Comparison of ENCODE assay signal across 8 cellular contexts in the genomic region with DNA sequence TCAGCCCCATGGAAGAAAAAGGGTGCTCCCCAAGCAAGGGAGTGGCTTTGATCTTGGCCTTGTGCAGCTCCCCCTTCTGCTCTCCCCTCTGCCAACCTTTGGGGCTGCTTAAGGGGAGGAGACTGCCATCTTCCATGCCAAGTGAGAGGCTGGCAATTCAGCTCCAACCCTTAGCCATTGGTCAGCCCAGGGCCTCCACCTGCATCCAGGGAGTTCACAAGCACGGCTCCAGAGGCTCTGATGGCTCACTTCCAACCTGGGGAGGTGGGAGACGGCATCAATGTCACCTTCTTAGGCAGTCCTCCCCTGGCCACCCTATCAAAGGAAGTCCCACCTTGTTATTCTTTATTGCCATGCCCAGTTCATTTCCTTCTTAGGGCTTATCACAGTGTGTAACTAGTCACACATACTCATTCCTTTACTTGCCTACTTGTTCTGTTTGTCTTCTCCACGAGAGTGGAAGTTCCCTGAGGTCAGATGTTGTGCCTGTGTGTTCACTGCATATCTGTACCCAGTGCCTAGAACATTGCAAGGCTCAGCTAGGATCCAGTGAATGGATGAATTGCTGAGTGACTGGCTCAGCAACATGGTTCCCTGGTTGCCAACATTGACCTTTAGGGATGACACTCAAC. TPM values are rescaled to one million over a fixed set of nuclear protein-coding genes. Genes with fewer than 3 reads are reported as not detected.
DNase-seq lines count a peak whose midpoint lies in the region; ATAC-seq and TF ChIP-seq lines count a peak whose summit lies in the region.

No MANE protein-coding gene starts in this region.

- H3F3A ChIP-seq in Loucy (ENCODE audit: low read depth), result 0 out of 2 replicates have a peak, but pooled peaks cover 4% of the 10 kb centered on the region

- H3K36me3 Mint-ChIP-seq in dendritic cell treated with granulocyte-macrophage colony-stimulating factor and Interleukin-4, amounts not matched to agents 40 ng/mL and 50 ng/mL, for 4 days (ENCODE audit: low read depth), result peaks cover 28% of the 10 kb centered on the region

- H3K9me2 ChIP-seq in Loucy (replicated peaks; ENCODE audit: low read depth, low read length), result no peaks in the 10 kb centered on the region

- H3K4me1 Mint-ChIP-seq in dendritic cell treated with granulocyte-macrophage colony-stimulating factor and Interleukin-4, amounts not matched to agents 40 ng/mL and 50 ng/mL, for 4 days (ENCODE audit: low read depth), result peaks cover 86% of the 10 kb centered on the region

- no peaks in the 10 kb centered on the region for H3K27me3 ChIP-seq in AG04450 (ENCODE audit: control insufficient read depth, insufficient read depth, low read length)
- no peaks in the 10 kb centered on the region for H3K27me3 ChIP-seq in Loucy (ENCODE audit: insufficient read depth, low read length, poor library complexity, severe bottlenecking)
- H3K27me3 ChIP-seq in neutrophil, result no peaks in the 10 kb centered on the region

- H3K9me3 ChIP-seq in AG04450 (ENCODE audit: control insufficient read depth, insufficient read depth, low read length) (no peaks in the 10 kb centered on the region; the same call in 1 of the 2 replicates), Loucy (ENCODE audit: insufficient read depth, low read depth, low read length) (no peaks in the 10 kb centered on the region), neutrophil (no peaks in the 10 kb centered on the region)

- H3K27ac Mint-ChIP-seq in dendritic cell treated with granulocyte-macrophage colony-stimulating factor and Interleukin-4, amounts not matched to agents 40 ng/mL and 50 ng/mL, for 4 days, result peak overlapping the region; percentile 92

- no peak overlapping the region for H3K4me3 Mint-ChIP-seq in dendritic cell treated with granulocyte-macrophage colony-stimulating factor and Interleukin-4, amounts not matched to agents 40 ng/mL and 50 ng/mL, for 4 days

- H4K20me1 ChIP-seq in Loucy (ENCODE audit: insufficient read depth, low read length, poor library complexity, severe bottlenecking), result peaks cover 54% of the 10 kb centered on the region

- H3K9ac ChIP-seq in Loucy (ENCODE audit: low read depth, low read length, poor library complexity, severe bottlenecking), result peak overlapping the region; percentile 92

- H3K4me2 ChIP-seq in Loucy (ENCODE audit: low read depth, low read length, poor library complexity, severe bottlenecking), result peak overlapping the region; percentile 98

- H3K4me1 ChIP-seq in Loucy (ENCODE audit: insufficient read depth, low read length, poor library complexity, severe bottlenecking), result peaks cover 80% of the 10 kb centered on the region
- H3K4me1 ChIP-seq in neutrophil (ENCODE audit: control insufficient read depth in 1 of 2, insufficient read depth in 1 of 2, low read depth in 1 of 2, low read length in 1 of 2), result peaks cover 91 to 95% of the 10 kb centered on the region in 2 experiments

- intact Hi-C loops in dendritic cell treated with granulocyte-macrophage colony-stimulating factor and Interleukin-4, amounts not matched to agents 40 ng/mL and 50 ng/mL, for 4 days (cut with micrococcal nuclease), result no loop called here

- H2AFZ ChIP-seq in Loucy (ENCODE audit: low read length), result no peak overlapping the region

- TF ChIP-seq CTCF in AG04450 (IDR thresholded peaks at IDR 0.05; ENCODE audit: low read depth, low read length), result no peak
- no peak for TF ChIP-seq CTCF in Loucy (conservative IDR thresholded peaks at IDR 0.05; ENCODE audit: low read length)
- no peak for TF ChIP-seq CTCF in neutrophil (IDR thresholded peaks at IDR 0.05)

- H3K27ac ChIP-seq in AG04450 (ENCODE audit: low read depth, low read length) (peak overlapping the region; percentile 85), neutrophil (peak overlapping the region; percentile 93)

- H3K4me3 ChIP-seq in AG04450 (ENCODE audit: low read depth, low read length), result no peak overlapping the region
- H3K4me3 ChIP-seq in Loucy (ENCODE audit: low read length, poor library complexity, severe bottlenecking), result peak overlapping the region; percentile 82
- H3K4me3 ChIP-seq in neutrophil (ENCODE audit: low read depth in 1 of 2, low read length in 1 of 2), result peak overlapping the region; percentile 71 to 77

- peaks cover 95% of the 10 kb centered on the region for H3K79me2 ChIP-seq in Loucy (ENCODE audit: insufficient read depth, low read length)

- POLR2A ChIA-PET in AG04450 (lab: Yijun Ruan, JAX), result no interaction called here

- DNase-seq in AG04450 (ENCODE audit: low read depth, low spot score) (no peak), NCI-H187 treated with DMSO at 0.1 percent for 48 hours (lab: John Stamatoyannopoulos, UW) (no peak), GDM1 (lab: John Stamatoyannopoulos, UW) (no peak)

- ATAC-seq in HG03045 (IDR thresholded peaks at IDR 0.05; ENCODE audit: unreplicated experiment), result no peak
- no peak for ATAC-seq in HG03175 (IDR thresholded peaks at IDR 0.05; ENCODE audit: unreplicated experiment)

- no peaks in the 10 kb centered on the region for H3K9me3 Mint-ChIP-seq in dendritic cell treated with granulocyte-macrophage colony-stimulating factor and Interleukin-4, amounts not matched to agents 40 ng/mL and 50 ng/mL, for 4 days

- H3K36me3 ChIP-seq in Loucy (ENCODE audit: insufficient read depth, low read length) (no peaks in the 10 kb centered on the region), neutrophil (no peaks in the 10 kb centered on the region)

- CTCF ChIA-PET in AG04450 (lab: Charles Lee), result interaction anchor here (2.1 kb wide), 1 partner anchor 35 kb away, joined by 6 read pairs; no protein-coding TSS in a partner anchor

- H3K27me3 Mint-ChIP-seq in dendritic cell treated with granulocyte-macrophage colony-stimulating factor and Interleukin-4, amounts not matched to agents 40 ng/mL and 50 ng/mL, for 4 days, result no peaks in the 10 kb centered on the region

RNA-seq across cellular contexts. Expression of a gene that starts 5.0 kb away (rescaled TPM):
- polyA plus RNA-seq in AG04450 (2011; rRNA removed), result 17.1 and 22.1 TPM in 2 replicates
- 22.5 and 25.5 TPM in 2 replicates for polyA minus RNA-seq in AG04450 (2011; rRNA and poly(A)+ RNA removed)

RNA-seq across cellular contexts. Expression of a gene that starts 41.6 kb away (rescaled TPM):
- 7.8 and 9.0 TPM in 2 replicates for polyA plus RNA-seq in AG04450 (2011; rRNA removed)
- polyA minus RNA-seq in AG04450 (2011; rRNA and poly(A)+ RNA removed), result 9.3 and 12.2 TPM in 2 replicates

RNA-seq across cellular contexts. Expression of a gene that starts 56.0 kb away (rescaled TPM):
- 1.7 and 2.1 TPM in 2 replicates for polyA plus RNA-seq in AG04450 (2011; rRNA removed)
- polyA minus RNA-seq in AG04450 (2011; rRNA and poly(A)+ RNA removed), result 2.7 and 3.4 TPM in 2 replicates
